8 cellular contexts compared by ENCODE assay signal in the genomic region with DNA sequence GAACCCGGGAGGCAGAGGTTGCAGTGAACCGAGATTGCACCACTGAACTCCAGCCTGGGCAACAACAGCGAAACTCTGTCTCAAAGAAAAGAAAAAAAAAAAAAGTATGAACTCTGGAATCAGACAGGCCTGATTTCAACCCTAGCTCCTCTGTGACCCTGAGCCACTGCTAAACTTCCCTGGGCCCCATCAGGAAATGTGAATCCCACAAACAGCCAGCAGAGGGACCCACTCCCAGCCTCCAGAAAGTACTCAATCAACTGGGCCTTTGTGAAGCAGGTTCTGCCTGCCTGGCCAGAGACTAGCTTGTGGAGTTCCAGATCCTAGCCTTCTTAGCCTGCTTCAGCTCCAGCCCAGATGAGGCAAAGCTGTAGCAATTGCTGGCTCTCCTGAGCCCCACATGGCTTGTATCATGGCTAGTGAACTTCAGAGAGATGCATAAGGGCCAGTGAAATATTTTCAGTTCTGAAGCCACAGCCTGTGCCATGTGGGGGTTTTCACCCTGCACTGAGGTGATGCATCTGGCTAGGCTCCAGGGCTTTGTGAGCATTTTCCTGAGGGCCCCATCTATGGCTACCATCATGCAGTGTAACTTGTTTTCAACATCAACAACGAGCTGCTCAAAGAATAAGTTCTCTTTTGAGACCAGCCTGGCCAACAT. TPM values are rescaled to one million over a fixed set of nuclear protein-coding genes. Genes with fewer than 3 reads are reported as not detected.
A peak's percentile ranks its signal among the peaks of the same experiment; 100 is the strongest.
DNase-seq lines count a peak whose midpoint lies in the region; ATAC-seq, FAIRE-seq and TF ChIP-seq lines count a peak whose summit lies in the region.

No MANE protein-coding gene starts in this region.

- H3K36me3 Mint-ChIP-seq in CD14-positive monocyte = no peaks in the 10 kb centered on the region
- H3K36me3 Mint-ChIP-seq in natural killer cell treated with Interleukin-12 subunit alpha and Interleukin-12 subunit beta and Interleukin-15 and Interleukin-18, amount 100 ng/mL, for 72 hours = no peaks in the 10 kb centered on the region

- peak; percentile 63 for TF ChIP-seq CTCF in CD14-positive monocyte (IDR thresholded peaks at IDR 0.05)

- intact Hi-C loops in CD14-positive monocyte (cut with micrococcal nuclease) = no loop called here

- no peak for FAIRE-seq in GM12891 (lab: Jason Lieb, UNC)

- peaks cover 2 to 3% (median 3%) of the 10 kb centered on the region in 3 donors for H3K27me3 Mint-ChIP-seq in CD14-positive monocyte (ENCODE audit: low read depth in 3 of 3)
- H3K27me3 Mint-ChIP-seq in natural killer cell treated with Interleukin-12 subunit alpha and Interleukin-12 subunit beta and Interleukin-15 and Interleukin-18, amount 100 ng/mL, for 72 hours = peaks cover 0 to 7% of the 10 kb centered on the region in 2 donors

- H3K4me3 Mint-ChIP-seq in CD14-positive monocyte = no peak overlapping the region
- no peak overlapping the region for H3K4me3 Mint-ChIP-seq in natural killer cell treated with Interleukin-12 subunit alpha and Interleukin-12 subunit beta and Interleukin-15 and Interleukin-18, amount 100 ng/mL, for 72 hours

- peak; percentile 89 for ATAC-seq in GM18909 (IDR thresholded peaks at IDR 0.05; ENCODE audit: poor library complexity, unreplicated experiment)
- ATAC-seq in HG03108 (IDR thresholded peaks at IDR 0.05; ENCODE audit: unreplicated experiment) = peak; percentile 80
- ATAC-seq in esophagus mucosa = peak; percentile 86
- ATAC-seq in natural killer cell treated with Interleukin-12 subunit alpha and Interleukin-12 subunit beta and Interleukin-15 and Interleukin-18, amount 100 ng/mL, for 72 hours = peak; percentile 49 to 68

- TF ChIP-seq POLR2A in GM12891 (IDR thresholded peaks at IDR 0.05; ENCODE audit: low read depth, low read length) = no peak

- peaks cover 30% of the 10 kb centered on the region for H3K4me1 Mint-ChIP-seq in CD14-positive monocyte
- H3K4me1 Mint-ChIP-seq in natural killer cell treated with Interleukin-12 subunit alpha and Interleukin-12 subunit beta and Interleukin-15 and Interleukin-18, amount 100 ng/mL, for 72 hours (ENCODE audit: low read depth in 2 of 2) = peaks cover 36 to 50% of the 10 kb centered on the region in 2 donors

- peak overlapping the region in 2 of 7 donors; percentile 25 to 77 for H3K27ac Mint-ChIP-seq in CD14-positive monocyte
- peak overlapping the region; percentile 44 to 59 for H3K27ac Mint-ChIP-seq in natural killer cell treated with Interleukin-12 subunit alpha and Interleukin-12 subunit beta and Interleukin-15 and Interleukin-18, amount 100 ng/mL, for 72 hours

- DNase-seq in CD14-positive monocyte (ENCODE audit: low spot score) = peak; percentile 47
- DNase-seq in NCI-H69 (lab: John Stamatoyannopoulos, UW) = peak; percentile 50
- peak; percentile 54 for DNase-seq in activated CD8-positive, alpha-beta memory T cell treated with anti-CD3 and anti-CD28 coated beads, Interleukin-2, amount 50 U/mL, for 4 hours
- DNase-seq in natural killer cell treated with Interleukin-12 subunit alpha and Interleukin-12 subunit beta and Interleukin-15 and Interleukin-18, amount 100 ng/mL, for 72 hours (ENCODE audit: low spot score) = no peak
- no peak for DNase-seq in GM12891 (ENCODE audit: insufficient read length, low spot score)

- H3K9me3 Mint-ChIP-seq in CD14-positive monocyte = peaks cover 0 to 2% (median 0%) of the 10 kb centered on the region in 7 donors
- H3K9me3 Mint-ChIP-seq in natural killer cell treated with Interleukin-12 subunit alpha and Interleukin-12 subunit beta and Interleukin-15 and Interleukin-18, amount 100 ng/mL, for 72 hours = no peaks in the 10 kb centered on the region

TF ChIP-seq in GM12891, 5 proteins besides CTCF, POLR2A, EP300 and RAD21:
- no peak for TF ChIP-seq SPI1 (IDR thresholded peaks at IDR 0.05; ENCODE audit: low read depth, low read length)
- TF ChIP-seq TAF1 (IDR thresholded peaks at IDR 0.05; ENCODE audit: low read depth, low read length) = no peak
- TF ChIP-seq PAX5 (IDR thresholded peaks at IDR 0.05; ENCODE audit: insufficient read depth, low read length, severe bottlenecking) = no peak
- no peak for TF ChIP-seq POLR2AphosphoS5 (IDR thresholded peaks at IDR 0.05; ENCODE audit: low read depth, low read length)
- no peak for TF ChIP-seq POU2F2 (IDR thresholded peaks at IDR 0.05; ENCODE audit: low read depth, low read length)

RNA-seq across cellular contexts. Expression of a gene that starts 7.2 kb away (rescaled TPM):
- 10 to 100 TPM; 79.5 to 94.3 TPM for polyA plus RNA-seq in CD14-positive monocyte
- total RNA-seq in esophagus mucosa = 23.2 TPM
- total RNA-seq in natural killer cell treated with Interleukin-12 subunit alpha and Interleukin-12 subunit beta and Interleukin-15 and Interleukin-18, amount 100 ng/mL, for 72 hours = 100 to 1,000 TPM in 1 of 2 donors, 10 to 100 TPM in 1; 96.0 to 129 TPM
- 28.3 TPM for polyA plus RNA-seq in GM12891 (2012; ENCODE audit: low read depth, missing spikeins)

RNA-seq across cellular contexts. Expression of a gene that starts 28.5 kb away (rescaled TPM):
- 10 to 100 TPM; 15.5 to 20.7 TPM for polyA plus RNA-seq in CD14-positive monocyte
- 14.6 TPM for total RNA-seq in esophagus mucosa
- 10 to 100 TPM; 32.1 to 35.0 TPM for total RNA-seq in natural killer cell treated with Interleukin-12 subunit alpha and Interleukin-12 subunit beta and Interleukin-15 and Interleukin-18, amount 100 ng/mL, for 72 hours
- polyA plus RNA-seq in GM12891 (2012; ENCODE audit: low read depth, missing spikeins) = 24.4 TPM

RNA-seq across cellular contexts. Expression of a gene that starts 37.4 kb away (rescaled TPM):
- polyA plus RNA-seq in CD14-positive monocyte = not detected
- not detected for total RNA-seq in esophagus mucosa
- total RNA-seq in natural killer cell treated with Interleukin-12 subunit alpha and Interleukin-12 subunit beta and Interleukin-15 and Interleukin-18, amount 100 ng/mL, for 72 hours = not detected
- polyA plus RNA-seq in GM12891 (2012; ENCODE audit: low read depth, missing spikeins) = not detected

Comparison
In these comparisons a context has a peak if more than half of its experiments do, and no peak if none do; other contexts are left out.
1. DNase-seq: peak in CD14-positive monocyte (single experiment), NCI-H69 (single experiment) and activated CD8-positive, alpha-beta memory T cell treated with anti-CD3 and anti-CD28 coated beads, Interleukin-2, amount 50 U/mL, for 4 hours (single experiment); none in natural killer cell treated with Interleukin-12 subunit alpha and Interleukin-12 subunit beta and Interleukin-15 and Interleukin-18, amount 100 ng/mL, for 72 hours (single experiment) and GM12891 (single experiment).
2. Peak in every context shown above with its lines, with median percentiles within 50 percentile points of each other: ATAC-seq.